ENCODE assay signal across 1 cellular context in genomic region chr9:81689343-81690175, GRCh38.
TF ChIP-seq lines count a peak whose summit lies in the region.

TLE1 (minus strand) TSS chr9:81689547; CDS start chr9:81688240, 1,307 bp downstream.

TF ChIP-seq in HepG2, 621 proteins besides CTCF, POLR2A, EP300 and RAD21 (continued from another document and continues in another):
- TF ChIP-seq ZBTB40 (IDR thresholded peaks at IDR 0.05), result no peak
- TF ChIP-seq ZBTB40 (CRISPR knock-in tag; IDR thresholded peaks at IDR 0.05), result peak; percentile 67; the same call in 1 of the 2 replicates
- no peak for TF ChIP-seq KDM5B (CRISPR knock-in tag; IDR thresholded peaks at IDR 0.05; ENCODE audit: borderline replicate concordance)
- no peak for TF ChIP-seq SMC3 (IDR thresholded peaks at IDR 0.05; ENCODE audit: low read length)
- peak; percentile 80; the same call in 1 of the 2 replicates for TF ChIP-seq ZSCAN20 (CRISPR knock-in tag; IDR thresholded peaks at IDR 0.05; ENCODE audit: borderline replicate concordance)
- TF ChIP-seq ZNF101 (CRISPR knock-in tag; IDR thresholded peaks at IDR 0.05; ENCODE audit: borderline replicate concordance, low read depth), result no peak
- no peak for TF ChIP-seq PCBP2 (optimal IDR thresholded peaks at IDR 0.05; ENCODE audit: low read depth, low read length, poor library complexity, severe bottlenecking)
- no peak for TF ChIP-seq GTF2F1 (IDR thresholded peaks at IDR 0.05; ENCODE audit: low read length)
- TF ChIP-seq ZNF292 (CRISPR knock-in tag; IDR thresholded peaks at IDR 0.05; ENCODE audit: borderline replicate concordance, low read depth), result peak; percentile 75
- no peak for TF ChIP-seq ZBTB46 (CRISPR knock-in tag; IDR thresholded peaks at IDR 0.05; ENCODE audit: borderline replicate concordance)
- TF ChIP-seq BRD4 (CRISPR knock-in tag; IDR thresholded peaks at IDR 0.05), result peak; percentile 59; the same call in 1 of the 2 replicates
- TF ChIP-seq RERE (CRISPR knock-in tag; IDR thresholded peaks at IDR 0.05; ENCODE audit: low read depth), result peak; percentile 72; the same call in 1 of the 2 replicates
- TF ChIP-seq ZNF782 (CRISPR knock-in tag; IDR thresholded peaks at IDR 0.05; ENCODE audit: borderline replicate concordance), result no peak
- no peak for TF ChIP-seq SOX6 (IDR thresholded peaks at IDR 0.05)
- peak; percentile 86 for TF ChIP-seq SOX6 (CRISPR knock-in tag; IDR thresholded peaks at IDR 0.05)
- no peak for TF ChIP-seq TIGD3 (CRISPR knock-in tag; IDR thresholded peaks at IDR 0.05; ENCODE audit: borderline replicate concordance)
- no peak for TF ChIP-seq ZNF503 (CRISPR knock-in tag; IDR thresholded peaks at IDR 0.05)
- TF ChIP-seq MAZ (IDR thresholded peaks at IDR 0.05; ENCODE audit: borderline replicate concordance, low read depth, low read length), result peak; percentile 92
- peak; percentile 95 for TF ChIP-seq MAZ (CRISPR knock-in tag; IDR thresholded peaks at IDR 0.05; ENCODE audit: low read depth)
- 0 out of 2 replicates have a peak, but pooled peaks have one; percentile 37 for TF ChIP-seq MIER2 (CRISPR knock-in tag; IDR thresholded peaks at IDR 0.05)
- 0 out of 2 replicates have a peak, but pooled peaks have one; percentile 32 for TF ChIP-seq ZNF354B (CRISPR knock-in tag; IDR thresholded peaks at IDR 0.05)
- no peak for TF ChIP-seq PAWR (CRISPR knock-in tag; IDR thresholded peaks at IDR 0.05; ENCODE audit: borderline replicate concordance)
- TF ChIP-seq ATF6 (CRISPR knock-in tag; conservative IDR thresholded peaks at IDR 0.05), result no peak
- TF ChIP-seq ZNF83 (CRISPR knock-in tag; IDR thresholded peaks at IDR 0.05; ENCODE audit: borderline replicate concordance), result no peak; the same call in 1 of the 2 replicates
- no peak for TF ChIP-seq GLMP (CRISPR knock-in tag; IDR thresholded peaks at IDR 0.05; ENCODE audit: borderline replicate concordance)
- no peak for TF ChIP-seq JUN (CRISPR knock-in tag; IDR thresholded peaks at IDR 0.05)
